In genomic region chr4:153655004-153655541, GRCh38 we compare ENCODE assay signal across 1 cellular context.
TF ChIP-seq lines count a peak whose summit lies in the region.

No MANE protein-coding gene starts in this region.

TF ChIP-seq in liver, 16 proteins besides CTCF, POLR2A, EP300 and RAD21 (continued from another document):
- TF ChIP-seq REST (IDR thresholded peaks at IDR 0.05): no peak
- no peak for TF ChIP-seq GABPA (IDR thresholded peaks at IDR 0.05 in 1 of 2, conservative IDR thresholded peaks at IDR 0.05 in 1 of 2)
- TF ChIP-seq SP1 (IDR thresholded peaks at IDR 0.05): no peak
- no peak for TF ChIP-seq JUND (IDR thresholded peaks at IDR 0.05)
- no peak for TF ChIP-seq FOXA1 (IDR thresholded peaks at IDR 0.05)
- no peak for TF ChIP-seq TAF1 (conservative IDR thresholded peaks at IDR 0.05)
- TF ChIP-seq HNF4G (IDR thresholded peaks at IDR 0.05): peak; percentile 80
- no peak for TF ChIP-seq ATF3 (IDR thresholded peaks at IDR 0.05)
- no peak for TF ChIP-seq MAX (IDR thresholded peaks at IDR 0.05)
- TF ChIP-seq YY1 (IDR thresholded peaks at IDR 0.05): no peak
- TF ChIP-seq ZBTB33 (IDR thresholded peaks at IDR 0.05): no peak
- no peak for TF ChIP-seq RXRA (IDR thresholded peaks at IDR 0.05)
